31 cellular contexts compared by ENCODE assay signal in the genomic region with DNA sequence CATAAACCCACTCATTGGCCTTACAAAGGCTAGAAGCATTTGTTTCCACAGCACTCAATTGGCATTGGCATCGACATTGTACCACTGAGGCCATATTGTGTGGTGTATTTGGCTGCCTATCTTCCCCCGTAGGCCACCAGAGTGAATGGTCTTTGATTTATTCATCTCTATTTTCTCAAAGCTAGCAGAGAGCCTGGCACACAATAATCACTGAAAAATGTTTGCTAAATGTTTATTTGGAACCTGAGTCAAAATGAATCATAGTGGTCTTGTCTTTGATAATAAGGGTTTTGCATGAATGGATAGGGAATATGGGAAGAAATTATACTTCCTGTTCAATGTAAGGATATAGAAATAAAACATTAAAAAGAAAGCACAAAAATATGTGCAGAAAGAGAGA.
"Had no signal": no experiment of that assay in that cellular context is flagged by ENCODE, and none has a peak within 500 bp of the region (broad histone marks: within the 10 kb centered on the region; RNA-seq: fewer than 3 reads in every experiment).

No MANE protein-coding gene starts in this region.

- H3K4me1 ChIP-seq: adrenal gland, ascending aorta had no signal

- H3K4me3 ChIP-seq: adrenal gland, ascending aorta, lung, mucosa of descending colon, smooth muscle cell had no signal

- H3K27me3 ChIP-seq: adrenal gland, ascending aorta, brain microvascular endothelial cell had no signal

- H3K9me3 ChIP-seq: adrenal gland, ascending aorta, mucosa of descending colon had no signal

- H3K36me3 ChIP-seq: adrenal gland, ascending aorta, brain microvascular endothelial cell had no signal

- DNase-seq: activated CD4-positive, alpha-beta memory T cell treated with anti-CD3 and anti-CD28 coated beads for 36 hours; activated CD4-positive, alpha-beta T cell treated with anti-CD3 and anti-CD28 coated beads, Interleukin-2, amount 10 ng/mL, durations not matched to agents 24 days and 14 days; activated CD4-positive, CD25-positive, alpha-beta regulatory T cell treated with anti-CD3 and anti-CD28 coated beads, Interleukin-2, amount 50 U/mL, for 72 hours; activated CD8-positive, alpha-beta memory T cell treated with anti-CD3 and anti-CD28 coated beads, Interleukin-2, amount 50 U/mL, for 4 hours; activated effector memory CD4-positive, alpha-beta T cell treated with anti-CD3 and anti-CD28 coated beads, Interleukin-2, amount 50 U/mL, for 16 hours; activated naive CD4-positive, alpha-beta T cell treated with anti-CD3 and anti-CD28 coated beads for 36 hours; activated naive CD8-positive, alpha-beta T cell treated with anti-CD3 and anti-CD28 coated beads for 36 hours; activated T-cell treated with anti-CD3 and anti-CD28 coated beads, Interleukin-2, amount 50 U/mL, for 1 hour; adrenal gland; brain microvascular endothelial cell; caudate nucleus; cortex of kidney; effector memory CD8-positive, alpha-beta T cell; erythroblast; head of caudate nucleus; hypothalamus; immature natural killer cell; mesendoderm; mucosa of descending colon; stimulated activated CD4-positive, alpha-beta T cell treated with anti-CD3 and anti-CD28 coated beads, Interleukin-1b, Interleukin-23, amount 100 ng/mL, for 48 hours; stimulated activated CD4-positive, alpha-beta T cell treated with anti-CD3 and anti-CD28 coated beads, Interleukin-4, amount 100 ng/mL, for 4 hours; stimulated activated CD8-positive, alpha-beta memory T cell treated with anti-CD3 and anti-CD28 coated beads, Interleukin-4, amount 100 ng/mL, for 48 hours; stimulated activated naive CD8-positive, alpha-beta T cell treated with anti-CD3 and anti-CD28 coated beads, Interleukin-15, amount 100 ng/mL, for 72 hours; substantia nigra had no signal

- ATAC-seq: effector memory CD8-positive, alpha-beta T cell; left lobe of liver; mucosa of descending colon; natural killer cell treated with Interleukin-12 subunit alpha and Interleukin-12 subunit beta and Interleukin-15 and Interleukin-18, amount 100 ng/mL, for 72 hours; sciatic nerve; stimulated activated memory B cell treated with anti-CD40 and anti-IgM and Interleukin-4, amounts not matched to agents 10 μg/mL and 1 μg/mL and 100 μg/mL, for 72 hours; stimulated activated naive CD8-positive, alpha-beta T cell treated with anti-CD3 and anti-CD28 coated beads, Interleukin-15, amount 100 ng/mL, for 72 hours had no signal
